Comparison of ENCODE assay signal across 25 cellular contexts in the genomic region with DNA sequence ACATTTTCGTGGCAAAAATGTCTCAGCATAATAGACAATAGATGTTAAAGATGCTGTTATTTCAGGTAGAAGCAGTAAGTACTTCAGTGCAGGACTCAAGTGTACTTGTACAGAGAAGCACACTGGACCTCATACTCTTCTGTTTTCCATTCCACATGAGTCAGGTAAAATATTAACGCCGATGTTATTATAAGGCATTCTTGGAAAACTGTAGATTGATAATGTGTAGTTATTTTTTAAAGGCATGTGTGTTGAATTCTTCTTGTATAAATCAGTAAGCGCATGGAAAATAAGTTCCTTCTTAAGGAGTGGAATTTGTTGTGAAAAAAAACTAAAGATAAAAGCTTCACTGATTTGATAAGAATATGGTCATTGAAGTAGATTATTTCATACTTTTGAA. TPM values are rescaled to one million over a fixed set of nuclear protein-coding genes. Genes with fewer than 3 reads are reported as not detected.
DNase-seq lines count a peak whose midpoint lies in the region; ATAC-seq, FAIRE-seq and TF ChIP-seq lines count a peak whose summit lies in the region.
"Had no signal": no experiment of that assay in that cellular context is flagged by ENCODE, and none has a peak within 500 bp of the region (broad histone marks: within the 10 kb centered on the region; RNA-seq: fewer than 3 reads in every experiment).

No MANE protein-coding gene starts in this region.

- H3K9ac ChIP-seq in astrocyte (ENCODE audit: low read length): no peak overlapping the region
- no peak overlapping the region for H3K9ac ChIP-seq in mesenchymal stem cell (ENCODE audit: low read length)
- H3K9ac ChIP-seq: KMS-11 had no signal

- H3K4me1 Mint-ChIP-seq in astrocyte (ENCODE audit: low read depth, unreplicated experiment) (peaks cover 5% of the 10 kb centered on the region), WTC11 (peaks cover 8% of the 10 kb centered on the region)
- H3K4me1 Mint-ChIP-seq in activated T-cell treated with anti-CD3 and anti-CD28 coated beads, Interleukin-2, amount 50 U/mL, for 72 hours (ENCODE audit: low read depth): no peaks in the 10 kb centered on the region

- no peak overlapping the region for H2BK15ac ChIP-seq in mesenchymal stem cell (ENCODE audit: low read depth, poor library complexity, severe bottlenecking)

- no peaks in the 10 kb centered on the region for H3K9me3 Mint-ChIP-seq in astrocyte (ENCODE audit: unreplicated experiment)
- H3K9me3 Mint-ChIP-seq in WTC11: no peaks in the 10 kb centered on the region
- no peaks in the 10 kb centered on the region for H3K9me3 Mint-ChIP-seq in activated T-cell treated with anti-CD3 and anti-CD28 coated beads, Interleukin-2, amount 50 U/mL, for 72 hours
- H3K9me3 Mint-ChIP-seq: HFFc6, IgD-negative memory B cell had no signal

- intact Hi-C loops in stomach (cut with DNase I; ENCODE audit: low total_unique reads): no loop called here

- H2AK5ac ChIP-seq in mesenchymal stem cell (ENCODE audit: low read length, severe bottlenecking): no peak overlapping the region

- TF ChIP-seq CTCF in astrocyte (IDR thresholded peaks at IDR 0.05; ENCODE audit: insufficient read depth, low read depth, low read length) (no peak), WTC11 (IDR thresholded peaks at IDR 0.05) (no peak), stomach (IDR thresholded peaks at IDR 0.05) (no peak)

- H3K27me3 Mint-ChIP-seq in astrocyte (ENCODE audit: low read depth, unreplicated experiment) (no peaks in the 10 kb centered on the region), WTC11 (ENCODE audit: low read depth) (no peaks in the 10 kb centered on the region)
- no peaks in the 10 kb centered on the region for H3K27me3 Mint-ChIP-seq in activated T-cell treated with anti-CD3 and anti-CD28 coated beads, Interleukin-2, amount 50 U/mL, for 72 hours (ENCODE audit: low read depth)
- H3K27me3 Mint-ChIP-seq: IgD-negative memory B cell had no signal

- no peak overlapping the region for H3K23ac ChIP-seq in mesenchymal stem cell (ENCODE audit: low read length in 2 of 2)

- peaks cover 3% of the 10 kb centered on the region for H3K36me3 ChIP-seq in astrocyte (ENCODE audit: insufficient read depth, low read length)
- H3K36me3 ChIP-seq in mesenchymal stem cell (ENCODE audit: control insufficient read depth in 1 of 2, insufficient read depth in 2 of 2, low read depth in 1 of 2, low read length in 2 of 2): peaks cover 0 to 44% of the 10 kb centered on the region in 2 experiments
- H3K36me3 ChIP-seq in stomach: peaks cover 4 to 51% (median 39%) of the 10 kb centered on the region in 4 donors

- H3K4me3 ChIP-seq in astrocyte (ENCODE audit: insufficient read depth, low read depth, low read length) (no peak overlapping the region), mesenchymal stem cell (ENCODE audit: insufficient read depth in 1 of 2, low read depth in 1 of 2, low read length in 2 of 2) (no peak overlapping the region), stomach (no peak overlapping the region)
- H3K4me3 ChIP-seq: HAP-1, SK-N-MC had no signal

- H4K20me1 ChIP-seq in astrocyte (ENCODE audit: insufficient read depth, low read length): no peaks in the 10 kb centered on the region

- H3K27ac ChIP-seq in astrocyte (ENCODE audit: low read depth, low read length): no peak overlapping the region
- peak overlapping the region; percentile 72 for H3K27ac ChIP-seq in mesenchymal stem cell (ENCODE audit: low read length, poor library complexity, severe bottlenecking)
- no peak overlapping the region for H3K27ac ChIP-seq in stomach
- H3K27ac ChIP-seq: KMS-11, SK-N-MC had no signal

- H3K9me3 ChIP-seq in astrocyte (ENCODE audit: insufficient read depth, low read depth, low read length): no peaks in the 10 kb centered on the region
- no peaks in the 10 kb centered on the region for H3K9me3 ChIP-seq in mesenchymal stem cell (ENCODE audit: control insufficient read depth, low read length)
- H3K9me3 ChIP-seq in stomach: no peaks in the 10 kb centered on the region
- H3K9me3 ChIP-seq: HAP-1 had no signal

- CTCF ChIA-PET in WTC11 (lab: Charles Lee): interaction anchor here (1.5 kb wide), 1 partner anchor 47 kb away, joined by 3 read pairs; no protein-coding TSS in a partner anchor

- no peak overlapping the region for H2BK12ac ChIP-seq in mesenchymal stem cell (ENCODE audit: low read length in 2 of 2)

- no peak for TF ChIP-seq EP300 in stomach (IDR thresholded peaks at IDR 0.05)

- no peak overlapping the region for H3K27ac Mint-ChIP-seq in astrocyte (ENCODE audit: unreplicated experiment)
- H3K27ac Mint-ChIP-seq in WTC11: no peak overlapping the region
- no peak overlapping the region for H3K27ac Mint-ChIP-seq in activated T-cell treated with anti-CD3 and anti-CD28 coated beads, Interleukin-2, amount 50 U/mL, for 72 hours
- H3K27ac Mint-ChIP-seq: IgD-negative memory B cell had no signal

- H3K4ac ChIP-seq in mesenchymal stem cell (ENCODE audit: low read depth in 1 of 2, low read length in 2 of 2): no peak overlapping the region

- no peak overlapping the region for H4K91ac ChIP-seq in mesenchymal stem cell (ENCODE audit: low read length)

- H3K36me3 Mint-ChIP-seq in astrocyte (ENCODE audit: low read depth, unreplicated experiment): peaks cover 2% of the 10 kb centered on the region
- H3K36me3 Mint-ChIP-seq in WTC11: peaks cover 4% of the 10 kb centered on the region; the same call in 1 of the 2 replicates
- peaks cover 0 to 1% of the 10 kb centered on the region in 2 donors for H3K36me3 Mint-ChIP-seq in activated T-cell treated with anti-CD3 and anti-CD28 coated beads, Interleukin-2, amount 50 U/mL, for 72 hours (ENCODE audit: insufficient read depth in 2 of 2)

- in situ Hi-C loops in Caki2 (cut with HindIII; ENCODE audit: low pct_unique_long_range_greater_than_20kb, low sequenced_read_pairs): no loop called here

- H3K4me3 Mint-ChIP-seq in astrocyte (ENCODE audit: unreplicated experiment): no peak overlapping the region
- no peak overlapping the region for H3K4me3 Mint-ChIP-seq in WTC11
- H3K4me3 Mint-ChIP-seq in activated T-cell treated with anti-CD3 and anti-CD28 coated beads, Interleukin-2, amount 50 U/mL, for 72 hours: no peak overlapping the region
- H3K4me3 Mint-ChIP-seq: HFFc6, IgD-negative memory B cell had no signal

- no peak overlapping the region for H2AFZ ChIP-seq in astrocyte (ENCODE audit: low read depth, low read length)
- no peak overlapping the region for H2AFZ ChIP-seq in mesenchymal stem cell (ENCODE audit: low read depth, low read length)

- H3K27me3 ChIP-seq in astrocyte (ENCODE audit: insufficient read depth, low read length) (no peaks in the 10 kb centered on the region), mesenchymal stem cell (ENCODE audit: control insufficient read depth in 1 of 2, insufficient read depth in 1 of 2, low read length in 2 of 2) (no peaks in the 10 kb centered on the region), stomach (no peaks in the 10 kb centered on the region)

- peak; percentile 26 for FAIRE-seq in astrocyte (lab: Jason Lieb, UNC)
- FAIRE-seq: GM12891, RCC 7860 had no signal

- no peak for TF ChIP-seq POLR2A in stomach (IDR thresholded peaks at IDR 0.05)

- H3K4me1 ChIP-seq in astrocyte (ENCODE audit: insufficient read depth, low read length) (no peaks in the 10 kb centered on the region), mesenchymal stem cell (ENCODE audit: control insufficient read depth, insufficient read depth, low read depth, low read length) (peaks cover 3% of the 10 kb centered on the region), stomach (peaks cover 0 to 7% (median 0%) of the 10 kb centered on the region in 4 donors)

- ATAC-seq in WTC11: no peak
- no peak for ATAC-seq in activated T-cell treated with anti-CD3 and anti-CD28 coated beads, Interleukin-2, amount 50 U/mL, for 72 hours (replicated peaks in 1 of 2)

- H3K4me2 ChIP-seq in astrocyte (ENCODE audit: low read length) (peak overlapping the region; percentile 1), mesenchymal stem cell (ENCODE audit: low read length, poor library complexity, severe bottlenecking) (peak overlapping the region; percentile 16)
- H3K4me2 ChIP-seq: KMS-11 had no signal

- WGBS in mesenchymal stem cell: 95% methylated on average over 3 of the region's 4 CpGs
- WGBS in stomach, 5 donors: 36 to 72% (median 42%) methylated on average over 4 of the region's 4 CpGs

- H2BK5ac ChIP-seq in mesenchymal stem cell (ENCODE audit: low read depth, low read length, poor library complexity, severe bottlenecking): no peak overlapping the region

- H3K18ac ChIP-seq in mesenchymal stem cell (ENCODE audit: low read depth in 1 of 2, low read length in 2 of 2): no peak overlapping the region

- H2BK120ac ChIP-seq in mesenchymal stem cell (ENCODE audit: low read depth, low read length): no peak overlapping the region

- H3K14ac ChIP-seq in mesenchymal stem cell (ENCODE audit: low read length in 2 of 2): no peak overlapping the region

- no peaks in the 10 kb centered on the region for H3K79me2 ChIP-seq in astrocyte (ENCODE audit: insufficient read depth, low read length)

- H3K79me1 ChIP-seq in mesenchymal stem cell (replicated peaks; ENCODE audit: low read length, poor library complexity, severe bottlenecking): peaks cover 2% of the 10 kb centered on the region

- no peak overlapping the region for H4K8ac ChIP-seq in mesenchymal stem cell (ENCODE audit: low read length)

- DNase-seq in Caki2 (ENCODE audit: low read depth) (peak; percentile 62), astrocyte (ENCODE audit: low read depth) (peak; percentile 56), iris pigment epithelial cell (ENCODE audit: low read depth) (peak; percentile 22), mesenchymal stem cell (no peak), WTC11 (ENCODE audit: low spot score) (no peak), stomach (no peak)
- no peak for DNase-seq in activated T-cell treated with anti-CD3 and anti-CD28 coated beads, Interleukin-2, amount 50 U/mL, for 72 hours
- DNase-seq in stimulated activated naive CD4-positive, alpha-beta T cell (lab: John Stamatoyannopoulos, UW): no peak
- DNase-seq: 8988T, GDM1, GOT3, HFFc6, MM.1S, NCI-H1417, NCI-H187, NCI-H2171 treated with DMSO at 0.1 percent for 48 hours, NCI-H524, NCI-H774, SIG-M5 had no signal

- POLR2A ChIA-PET in WTC11 (lab: Charles Lee): no interaction called here

RNA-seq across cellular contexts. Expression of a gene that starts 45.8 kb away (rescaled TPM):
- total RNA-seq in Caki2 (2014; rRNA removed; shearing (Covaris generic); ENCODE audit: low replicate concordance): 2.6 and 4.4 TPM in 2 replicates
- total RNA-seq in astrocyte (13.0 and 14.2 TPM in 2 replicates), WTC11 (2021) (13.1 to 16.9 TPM (median 15.1 TPM) in 3 replicates), stomach (10 to 100 TPM; 11.6 to 68.3 (median 21.6) TPM)
- 3.7 TPM for polyA plus RNA-seq in mesenchymal stem cell (2013, experiment 1 of 2)
- polyA plus RNA-seq in mesenchymal stem cell (2013, experiment 2 of 2): 3.5 TPM
- total RNA-seq in activated T-cell treated with anti-CD3 and anti-CD28 coated beads, Interleukin-2, amount 50 U/mL, for 72 hours: 10 to 100 TPM; 12.0 to 12.6 TPM
- 1 to 10 TPM; 2.6 to 6.0 (median 2.6) TPM for polyA plus RNA-seq in stomach

RNA-seq across cellular contexts. Expression of a gene that starts 47.6 kb away (rescaled TPM):
- total RNA-seq in Caki2 (2014; rRNA removed; shearing (Covaris generic); ENCODE audit: low replicate concordance): 2.9 and 4.6 TPM in 2 replicates
- total RNA-seq in astrocyte (6.8 and 7.4 TPM in 2 replicates), WTC11 (2021) (14.0 to 17.4 TPM (median 14.7 TPM) in 3 replicates), stomach (10 to 100 TPM in 4 of 5 donors, 1 to 10 TPM in 1; 5.5 to 33.3 (median 21.3) TPM)
- 5.4 TPM for polyA plus RNA-seq in mesenchymal stem cell (2013, experiment 1 of 2)
- 5.3 TPM for polyA plus RNA-seq in mesenchymal stem cell (2013, experiment 2 of 2)
- 1 to 10 TPM; 5.3 to 6.6 TPM for total RNA-seq in activated T-cell treated with anti-CD3 and anti-CD28 coated beads, Interleukin-2, amount 50 U/mL, for 72 hours
- 1 to 10 TPM; 1.5 to 4.0 (median 2.9) TPM for polyA plus RNA-seq in stomach

Comparison
In these comparisons a context has a peak if more than half of its experiments do, and no peak if none do; other contexts are left out.
1. DNase-seq: peak in Caki2 (single experiment), astrocyte (single experiment) and iris pigment epithelial cell (single experiment); none in mesenchymal stem cell (single experiment), WTC11 (single experiment), activated T-cell treated with anti-CD3 and anti-CD28 coated beads, Interleukin-2, amount 50 U/mL, for 72 hours (0 of 2), stomach (single experiment) and stimulated activated naive CD4-positive, alpha-beta T cell (0 of 6).